In the genomic region with DNA sequence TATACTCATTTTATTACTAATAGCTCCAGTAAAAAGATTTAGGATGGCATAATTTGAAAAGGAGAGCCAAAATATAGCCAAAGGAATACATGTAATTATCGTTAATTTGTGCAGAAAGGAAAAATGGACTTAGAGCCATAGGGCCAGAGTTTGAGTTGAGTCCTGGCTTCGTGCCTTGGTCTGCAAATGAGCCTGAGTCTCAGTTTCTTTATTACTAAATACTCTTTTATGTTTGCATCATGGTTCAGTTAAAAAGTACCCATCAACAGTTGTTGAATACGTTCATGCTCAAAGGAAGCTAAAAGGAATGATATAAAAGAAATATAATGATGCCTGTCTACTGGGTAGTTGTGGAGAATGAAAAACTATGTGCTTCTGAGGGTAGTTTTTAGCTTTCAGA, we compare ENCODE assay signal across 22 cellular contexts.
"Had no signal": no experiment of that assay in that cellular context is flagged by ENCODE, and none has a peak within 500 bp of the region (broad histone marks: within the 10 kb centered on the region; RNA-seq: fewer than 3 reads in every experiment).

No MANE protein-coding gene starts in this region.

- H3K4me1 Mint-ChIP-seq: activated B cell treated with CpG ODN at 0.5 μM for 24 hours; activated CD4-positive, alpha-beta T cell treated with anti-CD3 and anti-CD28 coated beads, Interleukin-2, amount 10 ng/mL, durations not matched to agents 24 days and 14 days; activated CD8-positive, alpha-beta memory T cell treated with anti-CD3 and anti-CD28 coated beads, Interleukin-2, amount 10 ng/mL, durations not matched to agents 7 days and 5 days; activated naive CD4-positive, alpha-beta T cell treated with anti-CD3 and anti-CD28 coated beads, Interleukin-2, amount 50 U/mL, for 24 hours; T-cell had no signal

- H3K4me3 Mint-ChIP-seq: activated B cell treated with CpG ODN at 0.5 μM for 24 hours; activated CD4-positive, alpha-beta T cell treated with anti-CD3 and anti-CD28 coated beads, Interleukin-2, amount 10 ng/mL, durations not matched to agents 24 days and 14 days; activated CD8-positive, alpha-beta memory T cell treated with anti-CD3 and anti-CD28 coated beads, Interleukin-2, amount 10 ng/mL, durations not matched to agents 7 days and 5 days; activated naive CD4-positive, alpha-beta T cell treated with anti-CD3 and anti-CD28 coated beads, Interleukin-2, amount 50 U/mL, for 24 hours; activated T-cell treated with anti-CD3 and anti-CD28 coated beads, Interleukin-2, amount 50 U/mL, for 24 hours; activated T-helper 1 cell treated with anti-CD3 and anti-CD28 coated beads, Interleukin-12 subunit alpha, Interleukin-12 subunit beta, Interleukin-2, Interleukin-4 antibody, amounts not matched to agents 30 ng/mL and 10 ng/mL and 1 ng/mL, durations not matched to agents 14 hours and 24 hours and 36 hours; T-cell had no signal

- H3K27ac Mint-ChIP-seq: activated B cell treated with CpG ODN at 0.5 μM for 24 hours; activated CD4-positive, alpha-beta T cell treated with anti-CD3 and anti-CD28 coated beads, Interleukin-2, amount 10 ng/mL, durations not matched to agents 24 days and 14 days; activated CD8-positive, alpha-beta memory T cell treated with anti-CD3 and anti-CD28 coated beads, Interleukin-2, amount 10 ng/mL, durations not matched to agents 7 days and 5 days; activated naive CD4-positive, alpha-beta T cell treated with anti-CD3 and anti-CD28 coated beads, Interleukin-2, amount 50 U/mL, for 24 hours; activated T-cell treated with anti-CD3 and anti-CD28 coated beads, Interleukin-2, amount 50 U/mL, for 24 hours; activated T-helper 1 cell treated with anti-CD3 and anti-CD28 coated beads, Interleukin-12 subunit alpha, Interleukin-12 subunit beta, Interleukin-2, Interleukin-4 antibody, amounts not matched to agents 30 ng/mL and 10 ng/mL and 1 ng/mL, durations not matched to agents 14 hours and 24 hours and 36 hours; T-cell had no signal

- FAIRE-seq: TTC549 had no signal

- H3K27me3 Mint-ChIP-seq: activated CD4-positive, alpha-beta T cell treated with anti-CD3 and anti-CD28 coated beads, Interleukin-2, amount 10 ng/mL, durations not matched to agents 24 days and 14 days; activated CD8-positive, alpha-beta memory T cell treated with anti-CD3 and anti-CD28 coated beads, Interleukin-2, amount 10 ng/mL, durations not matched to agents 7 days and 5 days had no signal

- H3K9me3 Mint-ChIP-seq: activated CD4-positive, alpha-beta T cell treated with anti-CD3 and anti-CD28 coated beads, Interleukin-2, amount 10 ng/mL, durations not matched to agents 24 days and 14 days; activated T-helper 1 cell treated with anti-CD3 and anti-CD28 coated beads, Interleukin-12 subunit alpha, Interleukin-12 subunit beta, Interleukin-2, Interleukin-4 antibody, amounts not matched to agents 30 ng/mL and 10 ng/mL and 1 ng/mL, durations not matched to agents 14 hours and 24 hours and 36 hours had no signal

- ATAC-seq: activated CD8-positive, alpha-beta memory T cell treated with anti-CD3 and anti-CD28 coated beads, Interleukin-2, amount 10 ng/mL, durations not matched to agents 7 days and 5 days; T-cell had no signal

- DNase-seq: activated B cell treated with CpG ODN at 0.5 μM for 24 hours; activated CD4-positive, alpha-beta T cell treated with anti-CD3 and anti-CD28 coated beads for 1 hour; activated CD4-positive, alpha-beta T cell treated with anti-CD3 and anti-CD28 coated beads, Interleukin-2, amount 50 U/mL, for 48 hours; activated CD8-positive, alpha-beta memory T cell treated with anti-CD3 and anti-CD28 coated beads, Interleukin-2, amount 10 ng/mL, durations not matched to agents 7 days and 5 days; activated effector memory CD4-positive, alpha-beta T cell treated with Interleukin-2 at 50 U/mL for 16 hours; activated naive CD4-positive, alpha-beta T cell; activated T-cell treated with anti-CD3 and anti-CD28 coated beads, Interleukin-2, amount 50 U/mL, for 24 hours; aorta; caudate nucleus; MG63; NCI-H1105; NCI-H1436; NCI-H2029 treated with DMSO at 0.1 percent for 48 hours; NCI-H510A treated with DMSO at 0.1 percent for 48 hours; NCI-H69; T-cell; T-helper 2 cell; T1000 had no signal

- H3K36me3 Mint-ChIP-seq: activated CD8-positive, alpha-beta memory T cell treated with anti-CD3 and anti-CD28 coated beads, Interleukin-2, amount 10 ng/mL, durations not matched to agents 7 days and 5 days; activated naive CD4-positive, alpha-beta T cell treated with anti-CD3 and anti-CD28 coated beads, Interleukin-2, amount 50 U/mL, for 24 hours; T-cell had no signal
